In the genomic region with DNA sequence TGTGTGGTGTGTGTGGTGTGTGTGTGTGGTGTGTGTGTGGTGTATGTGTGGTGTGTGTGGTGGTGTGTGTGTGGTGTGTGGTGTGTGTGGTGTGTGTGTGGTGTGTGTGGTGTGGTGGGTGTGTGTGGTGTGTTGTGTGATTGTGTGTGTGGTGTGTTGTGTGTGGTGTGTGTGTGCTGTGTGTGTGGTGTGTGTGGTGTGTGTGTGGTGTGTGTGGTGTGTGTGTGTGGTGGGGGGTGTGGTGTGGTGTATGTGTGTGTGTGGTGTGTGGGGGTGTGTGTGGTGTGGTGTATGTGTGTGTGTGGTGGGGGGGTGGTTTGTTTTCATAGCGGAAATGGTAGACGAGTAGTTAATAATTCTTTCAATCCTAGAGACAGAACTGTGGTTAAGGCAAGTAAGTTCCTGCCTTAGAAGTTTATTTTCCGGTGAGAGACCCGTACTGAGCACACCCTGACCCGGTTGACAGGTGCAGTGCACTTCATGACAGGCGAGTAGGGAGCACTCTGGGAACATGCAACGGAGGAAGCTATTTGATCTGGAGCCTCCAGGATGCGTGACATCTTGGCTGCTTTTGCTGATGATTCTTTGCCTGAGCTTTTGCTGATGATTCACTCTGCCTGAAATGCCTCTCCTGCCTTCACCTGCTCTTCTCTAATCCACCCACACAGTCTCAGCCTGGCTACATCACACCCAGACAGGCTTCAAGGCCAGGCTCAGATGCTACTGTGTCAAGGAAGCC, we compare ENCODE assay signal across 8 cellular contexts. TPM values are rescaled to one million over a fixed set of nuclear protein-coding genes. Genes with fewer than 3 reads are reported as not detected.
A peak's percentile ranks its signal among the peaks of the same experiment; 100 is the strongest.
DNase-seq lines count a peak whose midpoint lies in the region; ATAC-seq, FAIRE-seq and TF ChIP-seq lines count a peak whose summit lies in the region.

No MANE protein-coding gene starts in this region.

- H3K27me3 ChIP-seq in stomach: peaks cover 0 to 26% (median 0%) of the 10 kb centered on the region in 3 donors

- H3K27ac ChIP-seq in stomach: no peak overlapping the region

- H3K36me3 ChIP-seq in stomach: no peaks in the 10 kb centered on the region

- H3K4me3 Mint-ChIP-seq in type B pancreatic cell: no peak overlapping the region

- peak in 3 of 5 donors; percentile 5 to 62 (median 16) for DNase-seq in T-helper 1 cell
- DNase-seq in glomerular visceral epithelial cell (ENCODE audit: extremely low spot score): peak; percentile 77
- DNase-seq in type B pancreatic cell (ENCODE audit: extremely low spot score, unreplicated experiment): no peak
- DNase-seq in stomach: no peak
- DNase-seq in H54 (ENCODE audit: insufficient read length, low spot score): no peak
- no peak for DNase-seq in SIG-M5 treated with dmso at 0.1 percent for 504 hours (lab: John Stamatoyannopoulos, UW; ENCODE audit: unreplicated experiment)

- no peaks in the 10 kb centered on the region for H3K9me3 ChIP-seq in stomach

- TF ChIP-seq EP300 in stomach (IDR thresholded peaks at IDR 0.05): no peak

- intact Hi-C loops in stomach (cut with DNase I; ENCODE audit: low total_unique reads): no loop called here

- H3K27ac Mint-ChIP-seq in type B pancreatic cell: peak overlapping the region; percentile 34

- H3K27me3 Mint-ChIP-seq in type B pancreatic cell: no peaks in the 10 kb centered on the region

- H3K4me1 Mint-ChIP-seq in type B pancreatic cell (ENCODE audit: unreplicated experiment): peaks cover 11% of the 10 kb centered on the region

- no peak overlapping the region for H3K4me3 ChIP-seq in stomach

- 25 to 31% (median 28%) methylated on average over 8 of the region's 8 CpGs for WGBS in stomach, 5 donors

- no peak for FAIRE-seq in H54 (lab: Jason Lieb, UNC)

- no peak for TF ChIP-seq CTCF in type B pancreatic cell (conservative IDR thresholded peaks at IDR 0.05)
- TF ChIP-seq CTCF in stomach (IDR thresholded peaks at IDR 0.05): no peak

- peak; percentile 53 for ATAC-seq in GM18502 (IDR thresholded peaks at IDR 0.05; ENCODE audit: poor library complexity, unreplicated experiment)
- peak; percentile 86 for ATAC-seq in HG02759 (IDR thresholded peaks at IDR 0.05; ENCODE audit: unreplicated experiment)

- no peaks in the 10 kb centered on the region for H3K9me3 Mint-ChIP-seq in type B pancreatic cell

- H3K4me1 ChIP-seq in stomach: no peaks in the 10 kb centered on the region

- H3K36me3 Mint-ChIP-seq in type B pancreatic cell: no peaks in the 10 kb centered on the region

- no peak for TF ChIP-seq POLR2A in stomach (IDR thresholded peaks at IDR 0.05)
- TF ChIP-seq POLR2A in H54 (IDR thresholded peaks at IDR 0.05; ENCODE audit: low read depth, low read length): no peak

RNA-seq across cellular contexts. Expression of a gene that starts 21.7 kb away (rescaled TPM):
- total RNA-seq in type B pancreatic cell (ENCODE audit: low replicate concordance): 0.80 and 1.5 TPM in 2 replicates
- total RNA-seq in stomach: 1 to 10 TPM in 1 of 5 donors, under 1 TPM in 2, not detected in 2; 0.18 to 4.5 (median 0.58) TPM
- polyA plus RNA-seq in stomach: 10 to 100 TPM in 1 of 3 donors, not detected in 2; 16.8 TPM

Comparison
In these comparisons a context has a peak if more than half of its experiments do, and no peak if none do; other contexts are left out.
1. DNase-seq: peak in T-helper 1 cell (3 of 5) and glomerular visceral epithelial cell (single experiment); none in type B pancreatic cell (single experiment), stomach (single experiment), H54 (single experiment) and SIG-M5 treated with dmso at 0.1 percent for 504 hours (single experiment).